ENCODE assay signal across 15 cellular contexts in genomic region chr7:108291135-108291508, GRCh38.
DNase-seq lines count a peak whose midpoint lies in the region; TF ChIP-seq lines count a peak whose summit lies in the region.
"Had no signal": no experiment of that assay in that cellular context is flagged by ENCODE, and none has a peak within 500 bp of the region (broad histone marks: within the 10 kb centered on the region; RNA-seq: fewer than 3 reads in every experiment).

No MANE protein-coding gene starts in this region.

- intact Hi-C loops in spleen (cut with DNase I; ENCODE audit: low total_unique reads) (no loop called here), transverse colon (cut with DNase I; ENCODE audit: low total_unique reads) (no loop called here)

- peaks cover 37% of the 10 kb centered on the region for H3K4me1 ChIP-seq in ACC112 (ENCODE audit: control insufficient read depth, insufficient read depth, low read length, unreplicated experiment)
- H3K4me1 ChIP-seq in SK-N-SH (ENCODE audit: control insufficient read depth in 1 of 2, insufficient read depth in 2 of 2, low read depth in 1 of 2, low read length in 1 of 2), result peaks cover 19 to 61% of the 10 kb centered on the region in 2 experiments; a peak in 3 of 4 replicates
- H3K4me1 ChIP-seq in endocrine pancreas (ENCODE audit: control insufficient read depth, insufficient read depth, low read length), result peaks cover 48% of the 10 kb centered on the region
- H3K4me1 ChIP-seq in spleen, result peaks cover 10 to 26% (median 16%) of the 10 kb centered on the region in 6 donors
- peaks cover 0 to 5% (median 0%) of the 10 kb centered on the region in 4 donors for H3K4me1 ChIP-seq in transverse colon
- H3K4me1 ChIP-seq: Peyer's patch had no signal

- H3K36me3 ChIP-seq in ACC112 (ENCODE audit: insufficient read depth, low read length), result no peaks in the 10 kb centered on the region
- peaks cover 0 to 3% of the 10 kb centered on the region in 2 experiments for H3K36me3 ChIP-seq in SK-N-SH (replicated peaks in 1 of 2; ENCODE audit: control insufficient read depth in 1 of 2, insufficient read depth in 2 of 2, low read length in 1 of 2)
- no peaks in the 10 kb centered on the region for H3K36me3 ChIP-seq in endocrine pancreas (ENCODE audit: control insufficient read depth, insufficient read depth, low read length)
- H3K36me3 ChIP-seq in neural cell (ENCODE audit: insufficient read depth, low read length), result no peaks in the 10 kb centered on the region
- no peaks in the 10 kb centered on the region for H3K36me3 ChIP-seq in spleen
- H3K36me3 ChIP-seq in transverse colon, result no peaks in the 10 kb centered on the region
- H3K36me3 ChIP-seq: Peyer's patch had no signal

- no peak for TF ChIP-seq RAD21 in SK-N-SH (IDR thresholded peaks at IDR 0.05; ENCODE audit: low read length)
- TF ChIP-seq RAD21 in neural cell (conservative IDR thresholded peaks at IDR 0.05), result no peak

- no peaks in the 10 kb centered on the region for H3K79me2 ChIP-seq in ACC112 (ENCODE audit: control insufficient read depth, insufficient read depth, low read length, unreplicated experiment)
- no peaks in the 10 kb centered on the region for H3K79me2 ChIP-seq in SK-N-SH (ENCODE audit: insufficient read depth)
- H3K79me2 ChIP-seq in neural cell (replicated peaks; ENCODE audit: insufficient read depth, low read length), result peaks cover 17% of the 10 kb centered on the region

- H3K9ac ChIP-seq in SK-N-SH, result no peak overlapping the region
- H3K9ac ChIP-seq in endocrine pancreas (ENCODE audit: control insufficient read depth, insufficient read depth, low read length), result no peak overlapping the region
- H3K9ac ChIP-seq in neural cell (ENCODE audit: low read length), result no peak overlapping the region

- in situ Hi-C loops in transverse colon (cut with MboI; ENCODE audit: low pct_ligation_motif_present in 1 of 4, low pct_unique_long_range_greater_than_20kb in 1 of 4, low sequenced_read_pairs in 3 of 4), result no loop called here

- no peaks in the 10 kb centered on the region for H3K9me3 ChIP-seq in SK-N-SH
- H3K9me3 ChIP-seq in endocrine pancreas (ENCODE audit: control insufficient read depth, low read length), result no peaks in the 10 kb centered on the region
- H3K9me3 ChIP-seq in neural cell (ENCODE audit: low read length), result no peaks in the 10 kb centered on the region
- no peaks in the 10 kb centered on the region for H3K9me3 ChIP-seq in spleen
- H3K9me3 ChIP-seq in transverse colon, result no peaks in the 10 kb centered on the region
- H3K9me3 ChIP-seq: Peyer's patch had no signal

- TF ChIP-seq CTCF in SK-N-SH (IDR thresholded peaks at IDR 0.05) (no peak), neural cell (IDR thresholded peaks at IDR 0.05; ENCODE audit: poor library complexity, severe bottlenecking) (no peak), spleen (IDR thresholded peaks at IDR 0.05 in 8 of 11, conservative IDR thresholded peaks at IDR 0.05 in 3 of 11) (no peak), transverse colon (IDR thresholded peaks at IDR 0.05) (no peak)

- 20% methylated on average over 1 of the region's 1 CpG for WGBS in SK-N-SH (ENCODE audit: low lambda C conversion rate)
- WGBS in spleen, 5 donors, result 87 to 96% (median 88%) methylated on average over 1 of the region's 1 CpG
- WGBS in transverse colon (ENCODE audit: low coverage in 1 of 2), 2 donors, result 79 to 89% methylated on average over 1 of the region's 1 CpG

- TF ChIP-seq POLR2A in spleen (IDR thresholded peaks at IDR 0.05), result no peak
- TF ChIP-seq POLR2A in transverse colon (IDR thresholded peaks at IDR 0.05), result no peak

- H3K4me2 ChIP-seq in SK-N-SH (peak overlapping the region; percentile 16), neural cell (ENCODE audit: low read length) (peak overlapping the region; percentile 33)

- H3K9me2 ChIP-seq in SK-N-SH (no peaks in the 10 kb centered on the region), neural cell (ENCODE audit: insufficient read depth, low read length) (no peaks in the 10 kb centered on the region)

- H3K4me3 ChIP-seq in ACC112 (ENCODE audit: low read depth, low read length), result peak overlapping the region; percentile 5; the same call in 1 of the 2 replicates
- H3K4me3 ChIP-seq in SK-N-SH (ENCODE audit: low read depth in 2 of 2, low read length in 1 of 2), result peak overlapping the region; percentile 1 to 12; a peak in 2 of 4 replicates
- peak overlapping the region; percentile 90 for H3K4me3 ChIP-seq in endocrine pancreas (ENCODE audit: control insufficient read depth, insufficient read depth, low read length)
- peak overlapping the region; percentile 53 for H3K4me3 ChIP-seq in neural cell (ENCODE audit: low read length)
- no peak overlapping the region for H3K4me3 ChIP-seq in spleen
- no peak overlapping the region for H3K4me3 ChIP-seq in transverse colon
- H3K4me3 ChIP-seq: Peyer's patch had no signal

- H3K27ac ChIP-seq in ACC112 (ENCODE audit: low read depth, low read length) (0 out of 2 replicates have a peak overlapping the region, but pooled peaks have one; percentile 3), SK-N-SH (ENCODE audit: low read depth in 2 of 2, low read length in 1 of 2) (peak overlapping the region; percentile 19 to 99; a peak in 3 of 4 replicates), neural cell (ENCODE audit: low read length) (no peak overlapping the region), spleen (no peak overlapping the region), transverse colon (no peak overlapping the region)
- H3K27ac ChIP-seq: Peyer's patch had no signal

- H3K27me3 ChIP-seq in ACC112 (ENCODE audit: insufficient read depth, low read length) (no peaks in the 10 kb centered on the region), SK-N-SH (ENCODE audit: insufficient read depth) (no peaks in the 10 kb centered on the region), endocrine pancreas (ENCODE audit: control insufficient read depth, insufficient read depth, low read length) (no peaks in the 10 kb centered on the region), neural cell (ENCODE audit: insufficient read depth, low read depth, low read length) (no peaks in the 10 kb centered on the region), spleen (replicated peaks in 1 of 7) (no peaks in the 10 kb centered on the region), transverse colon (no peaks in the 10 kb centered on the region)
- H3K27me3 ChIP-seq: Peyer's patch had no signal

- DNase-seq in SK-N-SH (no peak), spleen (no peak), transverse colon (no peak), NCI-H2196 (lab: John Stamatoyannopoulos, UW; ENCODE audit: unreplicated experiment) (no peak), iPS-NIHi7 (ENCODE audit: extremely low spot score) (no peak)
- DNase-seq: AML-193, MV-4-11, NCI-H1436 treated with DMSO at 0.1 percent for 48 hours, NCI-H2107, NCI-H226, NCI-H524 treated with DMSO at 0.1 percent for 48 hours, Peyer's patch had no signal

- H2AFZ ChIP-seq in ACC112 (ENCODE audit: low read length, unreplicated experiment), result no peak overlapping the region
- peak overlapping the region; percentile 55; the same call in 1 of the 2 replicates for H2AFZ ChIP-seq in SK-N-SH (ENCODE audit: low read depth)
- H2AFZ ChIP-seq in neural cell (ENCODE audit: low read depth, low read length), result no peak overlapping the region

- H3F3A ChIP-seq in SK-N-SH (replicated peaks; ENCODE audit: insufficient read depth) (no peaks in the 10 kb centered on the region), neural cell (ENCODE audit: insufficient read depth, low read length, poor library complexity, severe bottlenecking) (no peaks in the 10 kb centered on the region)

- no peaks in the 10 kb centered on the region for H4K20me1 ChIP-seq in SK-N-SH (ENCODE audit: insufficient read depth)
- no peaks in the 10 kb centered on the region for H4K20me1 ChIP-seq in neural cell (ENCODE audit: insufficient read depth)

- TF ChIP-seq EP300 in SK-N-SH (IDR thresholded peaks at IDR 0.05; ENCODE audit: borderline replicate concordance in 1 of 2, low read depth in 1 of 2, low read length in 1 of 2) (no peak), neural cell (conservative IDR thresholded peaks at IDR 0.05; ENCODE audit: poor library complexity, severe bottlenecking) (no peak), transverse colon (IDR thresholded peaks at IDR 0.05; ENCODE audit: low read depth) (no peak)

- POLR2A ChIA-PET in SK-N-SH (lab: Yijun Ruan, JAX), result interaction anchor here (0.9 to 1.0 kb wide), 2 partner anchors 27 to 164 kb away, joined by 3 to 4 read pairs; no protein-coding TSS in a partner anchor

- CTCF ChIA-PET in SK-N-SH (lab: Yijun Ruan, JAX), result interaction anchor here (1.0 to 2.1 kb wide), 5 partner anchors 123 to 206 kb away, joined by 3 to 7 read pairs (median 4); partner anchors contain the start of gene NRCAM

TF ChIP-seq in SK-N-SH, 30 proteins besides CTCF, POLR2A, EP300 and RAD21:
- TF ChIP-seq POLR2AphosphoS5 (IDR thresholded peaks at IDR 0.05; ENCODE audit: low read depth, low read length) (0 out of 2 replicates have a peak, but pooled peaks have one; percentile 23), TEAD4 (IDR thresholded peaks at IDR 0.05; ENCODE audit: borderline replicate concordance, insufficient read depth) (peak; percentile 34; the same call in 1 of the 2 replicates), CHD2 (IDR thresholded peaks at IDR 0.05; ENCODE audit: low read length, partially characterized antibody) (peak; percentile 39), MEF2A (IDR thresholded peaks at IDR 0.05; ENCODE audit: borderline replicate concordance, low read depth) (0 out of 2 replicates have a peak, but pooled peaks have one; percentile 19), RFX5 (IDR thresholded peaks at IDR 0.05; ENCODE audit: low read length) (no peak), SIN3A (IDR thresholded peaks at IDR 0.05; ENCODE audit: borderline replicate concordance, low read depth, low read length) (no peak), FOXM1 (IDR thresholded peaks at IDR 0.05; ENCODE audit: low read depth) (no peak), ELF1 (IDR thresholded peaks at IDR 0.05) (no peak)

TF ChIP-seq in neural cell, 6 proteins besides CTCF, POLR2A, EP300 and RAD21 (continues in another document):
- no peak for TF ChIP-seq MXI1 (conservative IDR thresholded peaks at IDR 0.05; ENCODE audit: poor library complexity, severe bottlenecking)

Comparison
In these comparisons a context has a peak if more than half of its experiments do, and no peak if none do; other contexts are left out.
1. H3K27ac ChIP-seq: peak in ACC112 (single experiment) and SK-N-SH (2 of 2); none in neural cell (single experiment), spleen (0 of 8) and transverse colon (0 of 4).
2. H3K4me3 ChIP-seq: peak in ACC112 (single experiment), SK-N-SH (2 of 2), endocrine pancreas (single experiment) and neural cell (single experiment); none in spleen (0 of 8) and transverse colon (0 of 4).